ENCODE assay signal across 21 cellular contexts in the genomic region with DNA sequence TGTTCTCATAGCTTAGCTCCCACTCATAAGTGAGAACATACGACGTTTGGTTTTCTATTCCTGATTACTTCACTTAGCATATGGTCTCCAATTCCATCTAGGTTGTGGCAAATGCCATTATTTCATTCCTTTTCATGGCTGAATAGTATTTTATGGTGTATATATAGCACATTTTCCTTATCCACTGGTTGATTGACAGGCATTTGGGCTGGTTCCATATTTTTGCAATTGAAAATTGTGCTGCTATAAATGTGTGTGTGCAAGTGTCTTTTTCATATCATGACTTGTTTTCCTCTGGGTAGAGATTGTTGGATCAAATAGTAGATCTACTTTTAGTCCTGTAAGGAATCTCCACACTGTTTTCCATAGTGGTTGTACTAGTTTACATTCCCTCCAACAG.
DNase-seq lines count a peak whose midpoint lies in the region; ATAC-seq, FAIRE-seq and TF ChIP-seq lines count a peak whose summit lies in the region.
"Had no signal": no experiment of that assay in that cellular context is flagged by ENCODE, and none has a peak within 500 bp of the region (broad histone marks: within the 10 kb centered on the region; RNA-seq: fewer than 3 reads in every experiment).

No MANE protein-coding gene starts in this region.

- POLR2A ChIA-PET in HEK293 (lab: Yijun Ruan, JAX) (no interaction called here), GM12878 (lab: Charles Lee) (no interaction called here)

- H3K27ac ChIP-seq in HEK293 (ENCODE audit: extremely low read depth, low read depth, low read length) (no peak overlapping the region), GM12878 (ENCODE audit: control insufficient read depth, insufficient read depth) (no peak overlapping the region), endodermal cell (ENCODE audit: low read depth, low read length) (no peak overlapping the region)
- H3K27ac ChIP-seq: 22Rv1; A549; BLaER1 treated with 17β-estradiol and CSF1 and Interleukin-3, amounts not matched to agents 10 nM and 100 nM; C4-2B had no signal

- peaks cover 3% of the 10 kb centered on the region for H3K27me3 Mint-ChIP-seq in endodermal cell (ENCODE audit: insufficient read depth)
- H3K27me3 Mint-ChIP-seq: B cell; CD4-positive, alpha-beta T cell had no signal

- TF ChIP-seq CTCF in HEK293 (tag by site-specific recombination; IDR thresholded peaks at IDR 0.05) (no peak), GM12878 (IDR thresholded peaks at IDR 0.05 in 2 of 3, conservative IDR thresholded peaks at IDR 0.05 in 1 of 3; ENCODE audit: control insufficient read depth in 2 of 3, extremely low read depth in 1 of 3, insufficient read depth in 1 of 3, low read depth in 3 of 3, low read length in 3 of 3) (no peak), endodermal cell (conservative IDR thresholded peaks at IDR 0.05) (no peak)

- no peak overlapping the region for H3K27ac Mint-ChIP-seq in endodermal cell
- H3K27ac Mint-ChIP-seq: B cell; CD4-positive, alpha-beta T cell; CD8-positive, alpha-beta T cell had no signal

- no peak overlapping the region for H3K9ac ChIP-seq in GM12878 (ENCODE audit: control insufficient read depth, insufficient read depth, low read length)
- H3K9ac ChIP-seq in endodermal cell (ENCODE audit: extremely low read depth, low read length, poor library complexity, severe bottlenecking) = no peak overlapping the region
- H3K9ac ChIP-seq: BLaER1 treated with 17β-estradiol and CSF1 and Interleukin-3, amounts not matched to agents 10 nM and 100 nM had no signal

- FAIRE-seq in GM12878 (lab: Jason Lieb, UNC) = no peak
- FAIRE-seq: A549, D721Med, G401.6, GM12892, GM18507 had no signal

- no peak for TF ChIP-seq EP300 in GM12878 (IDR thresholded peaks at IDR 0.05; ENCODE audit: borderline replicate concordance in 1 of 2, control insufficient read depth in 1 of 2, low read depth in 2 of 2, low read length in 2 of 2)

- SMC1A ChIA-PET in GM12878 (lab: Charles Lee; ENCODE audit: uncharacterized antibody, unreplicated experiment) = interaction anchor here (1.8 kb wide), 1 partner anchor 237 kb away, joined by 5 read pairs; no protein-coding TSS in a partner anchor

- no peaks in the 10 kb centered on the region for H3K4me1 Mint-ChIP-seq in endodermal cell

- intact Hi-C loops in GM12878 (cut with micrococcal nuclease; ENCODE audit: unreplicated experiment) = no loop called here

- H3K9me3 ChIP-seq in HEK293 (ENCODE audit: control insufficient read depth, insufficient read depth, low read depth, low read length) (no peaks in the 10 kb centered on the region), GM12878 (replicated peaks; ENCODE audit: control insufficient read depth, insufficient read depth, low read length) (no peaks in the 10 kb centered on the region; the same call in 1 of the 3 replicates), endodermal cell (ENCODE audit: control insufficient read depth, low read length) (peaks cover 52% of the 10 kb centered on the region)
- H3K9me3 ChIP-seq: A549 had no signal

- no peak overlapping the region for H2AFZ ChIP-seq in GM12878 (ENCODE audit: control insufficient read depth, low read depth, low read length)

- no peak for TF ChIP-seq POLR2A in GM12878 (IDR thresholded peaks at IDR 0.05; ENCODE audit: low read depth, low read length)

- no peak for ATAC-seq in GM12878
- ATAC-seq in HG02884 (IDR thresholded peaks at IDR 0.05; ENCODE audit: unreplicated experiment) = no peak
- ATAC-seq: A549; CD8-positive, alpha-beta T cell had no signal

- H3K79me2 ChIP-seq in GM12878 (ENCODE audit: control insufficient read depth, insufficient read depth, low read length) = no peaks in the 10 kb centered on the region

- H3K36me3 Mint-ChIP-seq in endodermal cell (ENCODE audit: low read depth) = no peaks in the 10 kb centered on the region
- H3K36me3 Mint-ChIP-seq: CD8-positive, alpha-beta T cell had no signal

- no peak overlapping the region for H3K4me3 Mint-ChIP-seq in endodermal cell
- H3K4me3 Mint-ChIP-seq: B cell; CD4-positive, alpha-beta T cell; CD8-positive, alpha-beta T cell had no signal

- BruUV-seq in GM12878 (replicated peaks; lab: Mats Ljungman, UMichigan) = no TSS peak

- peaks cover 46% of the 10 kb centered on the region for H3K9me3 Mint-ChIP-seq in endodermal cell

- H4K20me1 ChIP-seq in GM12878 (ENCODE audit: control insufficient read depth, insufficient read depth) = no peaks in the 10 kb centered on the region
- H4K20me1 ChIP-seq: BLaER1 treated with 17β-estradiol and CSF1 and Interleukin-3, amounts not matched to agents 10 nM and 100 nM had no signal

- H3K4me2 ChIP-seq in GM12878 (ENCODE audit: control insufficient read depth, insufficient read depth) = no peak overlapping the region
- H3K4me2 ChIP-seq: A549; BLaER1 treated with 17β-estradiol and CSF1 and Interleukin-3, amounts not matched to agents 10 nM and 100 nM had no signal

- 94% methylated on average over 2 of the region's 2 CpGs for WGBS in GM12878 (ENCODE audit: insufficient coverage, insufficient replicate concordance, low lambda C conversion rate, missing lambda C conversion rate)
- 83 to 94% methylated on average over 2 of the region's 2 CpGs for WGBS in endodermal cell (ENCODE audit: insufficient coverage in 1 of 2, insufficient read length in 1 of 2), 2 experiments

- no peaks in the 10 kb centered on the region for H3K27me3 ChIP-seq in GM12878 (replicated peaks in 1 of 2; ENCODE audit: control insufficient read depth in 2 of 2, insufficient read depth in 2 of 2, low read length in 1 of 2)
- H3K27me3 ChIP-seq in endodermal cell (ENCODE audit: control insufficient read depth, insufficient read depth, low read length, poor library complexity, severe bottlenecking) = no peaks in the 10 kb centered on the region
- H3K27me3 ChIP-seq: BLaER1 treated with 17β-estradiol and CSF1 and Interleukin-3, amounts not matched to agents 10 nM and 100 nM had no signal

- no peak for TF ChIP-seq RAD21 in GM12878 (IDR thresholded peaks at IDR 0.05; ENCODE audit: insufficient read depth, low read depth, low read length)

- RAD21 ChIA-PET in GM12878 (lab: Charles Lee; ENCODE audit: unreplicated experiment) = no interaction called here

- no peak overlapping the region for H3K4me3 ChIP-seq in HEK293 (ENCODE audit: low read depth, low read length)
- no peak overlapping the region for H3K4me3 ChIP-seq in GM12878
- peak overlapping the region; percentile 44 for H3K4me3 ChIP-seq in endodermal cell (ENCODE audit: low read length)
- H3K4me3 ChIP-seq: A549; BLaER1 treated with 17β-estradiol and CSF1 and Interleukin-3, amounts not matched to agents 10 nM and 100 nM had no signal

- no peaks in the 10 kb centered on the region for H3K4me1 ChIP-seq in HEK293 (ENCODE audit: control insufficient read depth, insufficient read depth, low read length)
- H3K4me1 ChIP-seq in GM12878 (ENCODE audit: control insufficient read depth, insufficient read depth, low read length) = no peaks in the 10 kb centered on the region
- no peaks in the 10 kb centered on the region for H3K4me1 ChIP-seq in endodermal cell (ENCODE audit: control insufficient read depth, insufficient read depth, low read length)
- H3K4me1 ChIP-seq: A549, Caco-2 had no signal

- H3K36me3 ChIP-seq in HEK293 (ENCODE audit: control insufficient read depth in 2 of 2, insufficient read depth in 1 of 2, low read length in 2 of 2) = no peaks in the 10 kb centered on the region
- no peaks in the 10 kb centered on the region for H3K36me3 ChIP-seq in GM12878 (ENCODE audit: control insufficient read depth in 2 of 2, insufficient read depth in 2 of 2, low read length in 1 of 2)
- H3K36me3 ChIP-seq in endodermal cell (ENCODE audit: control insufficient read depth, insufficient read depth, low read length) = no peaks in the 10 kb centered on the region
- H3K36me3 ChIP-seq: BLaER1 treated with 17β-estradiol and CSF1 and Interleukin-3, amounts not matched to agents 10 nM and 100 nM had no signal

- in situ Hi-C loops in GM12878 (cut with MboI) = no loop called here

- CTCF ChIA-PET in HEK293 (lab: Yijun Ruan, JAX) (no interaction called here), GM12878 (lab: Yijun Ruan, JAX) (no interaction called here)

- DNase-seq in GM12878 (ENCODE audit: low read depth, low spot score) = no peak
- no peak for DNase-seq in endodermal cell
- no peak for DNase-seq in foreskin melanocyte
- DNase-seq: AML-193; Caco-2; Calu3; CD4-positive, alpha-beta T cell; CD8-positive, alpha-beta T cell; DMS79 treated with DMSO at 0.1 percent for 48 hours; GF-D8 had no signal

TF ChIP-seq in HEK293, 187 proteins besides CTCF, POLR2A, EP300 and RAD21:
- TF ChIP-seq ZNF830 (tag by site-specific recombination; IDR thresholded peaks at IDR 0.05; ENCODE audit: low read depth) (no peak), ZNF146 (tag by site-specific recombination; IDR thresholded peaks at IDR 0.05) (peak; percentile 45; the same call in 1 of the 2 replicates)

TF ChIP-seq in GM12878, 131 proteins besides CTCF, POLR2A, EP300 and RAD21:
- TF ChIP-seq, protein P1, sequence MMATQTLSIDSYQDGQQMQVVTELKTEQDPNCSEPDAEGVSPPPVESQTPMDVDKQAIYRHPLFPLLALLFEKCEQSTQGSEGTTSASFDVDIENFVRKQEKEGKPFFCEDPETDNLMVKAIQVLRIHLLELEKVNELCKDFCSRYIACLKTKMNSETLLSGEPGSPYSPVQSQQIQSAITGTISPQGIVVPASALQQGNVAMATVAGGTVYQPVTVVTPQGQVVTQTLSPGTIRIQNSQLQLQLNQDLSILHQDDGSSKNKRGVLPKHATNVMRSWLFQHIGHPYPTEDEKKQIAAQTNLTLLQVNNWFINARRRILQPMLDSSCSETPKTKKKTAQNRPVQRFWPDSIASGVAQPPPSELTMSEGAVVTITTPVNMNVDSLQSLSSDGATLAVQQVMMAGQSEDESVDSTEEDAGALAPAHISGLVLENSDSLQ (IDR thresholded peaks at IDR 0.05) = peak; percentile 46; the same call in 1 of the 2 replicates
- TF ChIP-seq NFXL1 (IDR thresholded peaks at IDR 0.05; ENCODE audit: borderline replicate concordance) (no peak), POLR2AphosphoS5 (IDR thresholded peaks at IDR 0.05; ENCODE audit: low read length) (no peak), PAX8 (IDR thresholded peaks at IDR 0.05) (no peak)
- TF ChIP-seq, protein P2, sequence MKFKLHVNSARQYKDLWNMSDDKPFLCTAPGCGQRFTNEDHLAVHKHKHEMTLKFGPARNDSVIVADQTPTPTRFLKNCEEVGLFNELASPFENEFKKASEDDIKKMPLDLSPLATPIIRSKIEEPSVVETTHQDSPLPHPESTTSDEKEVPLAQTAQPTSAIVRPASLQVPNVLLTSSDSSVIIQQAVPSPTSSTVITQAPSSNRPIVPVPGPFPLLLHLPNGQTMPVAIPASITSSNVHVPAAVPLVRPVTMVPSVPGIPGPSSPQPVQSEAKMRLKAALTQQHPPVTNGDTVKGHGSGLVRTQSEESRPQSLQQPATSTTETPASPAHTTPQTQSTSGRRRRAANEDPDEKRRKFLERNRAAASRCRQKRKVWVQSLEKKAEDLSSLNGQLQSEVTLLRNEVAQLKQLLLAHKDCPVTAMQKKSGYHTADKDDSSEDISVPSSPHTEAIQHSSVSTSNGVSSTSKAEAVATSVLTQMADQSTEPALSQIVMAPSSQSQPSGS (IDR thresholded peaks at IDR 0.05; ENCODE audit: low read length) = no peak
